In genomic region chr21:38525454-38525853, GRCh38 we compare ENCODE assay signal across 18 cellular contexts.
"Had no signal": no experiment of that assay in that cellular context is flagged by ENCODE, and none has a peak within 500 bp of the region (broad histone marks: within the 10 kb centered on the region; RNA-seq: fewer than 3 reads in every experiment).

No MANE protein-coding gene starts in this region.

- H3K27me3 ChIP-seq: transverse colon had no signal

- FAIRE-seq: endometrium, islet of Langerhans had no signal

- H3K27ac Mint-ChIP-seq: activated naive CD8-positive, alpha-beta T cell treated with anti-CD3 and anti-CD28 coated beads, Interleukin-2, amount 10 ng/mL, durations not matched to agents 7 days and 5 days; natural killer cell treated with Interleukin-12 subunit alpha and Interleukin-12 subunit beta and Interleukin-15 and Interleukin-18, amount 100 ng/mL, for 72 hours; stimulated activated naive B cell treated with anti-CD40 and anti-IgM and Interleukin-4, amounts not matched to agents 10 μg/mL and 1 μg/mL and 100 μg/mL, for 72 hours had no signal

- H3K4me1 ChIP-seq: breast epithelium, esophagus muscularis mucosa, heart left ventricle, left ventricle myocardium inferior, psoas muscle, sigmoid colon had no signal

- DNase-seq: activated CD4-positive, alpha-beta T cell treated with anti-CD3 and anti-CD28 coated beads for 1 hour; activated gamma-delta T cell treated with Interleukin-2 at 50 U/mL for 16 hours; activated naive CD8-positive, alpha-beta T cell treated with anti-CD3 and anti-CD28 coated beads, Interleukin-2, amount 10 ng/mL, durations not matched to agents 7 days and 5 days; activated T-cell treated with anti-CD3 and anti-CD28 coated beads, Interleukin-2, amount 50 U/mL, for 1 hour; anterior cingulate cortex; heart left ventricle; left ventricle myocardium inferior; mesenchymal stem cell; psoas muscle; sigmoid colon; stimulated activated CD4-positive, alpha-beta T cell treated with anti-CD3 and anti-CD28 coated beads, Interleukin-2, amount 100 ng/mL, for 24 hours; stimulated activated naive B cell treated with anti-CD40 and anti-IgM and Interleukin-4, amounts not matched to agents 10 μg/mL and 1 μg/mL and 100 μg/mL, for 72 hours; transverse colon had no signal

- ATAC-seq: heart left ventricle; natural killer cell treated with Interleukin-12 subunit alpha and Interleukin-12 subunit beta and Interleukin-15 and Interleukin-18, amount 100 ng/mL, for 72 hours; psoas muscle; stimulated activated naive B cell treated with anti-CD40 and anti-IgM and Interleukin-4, amounts not matched to agents 10 μg/mL and 1 μg/mL and 100 μg/mL, for 72 hours had no signal

- H3K4me3 Mint-ChIP-seq: activated naive CD8-positive, alpha-beta T cell treated with anti-CD3 and anti-CD28 coated beads, Interleukin-2, amount 10 ng/mL, durations not matched to agents 7 days and 5 days; natural killer cell treated with Interleukin-12 subunit alpha and Interleukin-12 subunit beta and Interleukin-15 and Interleukin-18, amount 100 ng/mL, for 72 hours; stimulated activated naive B cell treated with anti-CD40 and anti-IgM and Interleukin-4, amounts not matched to agents 10 μg/mL and 1 μg/mL and 100 μg/mL, for 72 hours had no signal

- H3K36me3 ChIP-seq: breast epithelium, esophagus muscularis mucosa, heart left ventricle, left ventricle myocardium inferior, sigmoid colon, transverse colon had no signal

- H3K27ac ChIP-seq: breast epithelium, esophagus muscularis mucosa, heart left ventricle, left ventricle myocardium inferior, psoas muscle, sigmoid colon, transverse colon had no signal

- H3K4me3 ChIP-seq: breast epithelium, esophagus muscularis mucosa, heart left ventricle, left ventricle myocardium inferior, psoas muscle, sigmoid colon, transverse colon had no signal

- H3K9me3 ChIP-seq: breast epithelium, esophagus muscularis mucosa, heart left ventricle, left ventricle myocardium inferior, psoas muscle, sigmoid colon, transverse colon had no signal

- H3K36me3 Mint-ChIP-seq: activated naive CD8-positive, alpha-beta T cell treated with anti-CD3 and anti-CD28 coated beads, Interleukin-2, amount 10 ng/mL, durations not matched to agents 7 days and 5 days; natural killer cell treated with Interleukin-12 subunit alpha and Interleukin-12 subunit beta and Interleukin-15 and Interleukin-18, amount 100 ng/mL, for 72 hours; stimulated activated naive B cell treated with anti-CD40 and anti-IgM and Interleukin-4, amounts not matched to agents 10 μg/mL and 1 μg/mL and 100 μg/mL, for 72 hours had no signal

- H3K9me3 Mint-ChIP-seq: activated naive CD8-positive, alpha-beta T cell treated with anti-CD3 and anti-CD28 coated beads, Interleukin-2, amount 10 ng/mL, durations not matched to agents 7 days and 5 days; natural killer cell treated with Interleukin-12 subunit alpha and Interleukin-12 subunit beta and Interleukin-15 and Interleukin-18, amount 100 ng/mL, for 72 hours; stimulated activated naive B cell treated with anti-CD40 and anti-IgM and Interleukin-4, amounts not matched to agents 10 μg/mL and 1 μg/mL and 100 μg/mL, for 72 hours had no signal

- H3K4me1 Mint-ChIP-seq: activated naive CD8-positive, alpha-beta T cell treated with anti-CD3 and anti-CD28 coated beads, Interleukin-2, amount 10 ng/mL, durations not matched to agents 7 days and 5 days; stimulated activated naive B cell treated with anti-CD40 and anti-IgM and Interleukin-4, amounts not matched to agents 10 μg/mL and 1 μg/mL and 100 μg/mL, for 72 hours had no signal
